22 cellular contexts compared by ENCODE assay signal in genomic region chr10:119523916-119524719, GRCh38. TPM values are rescaled to one million over a fixed set of nuclear protein-coding genes. Genes with fewer than 3 reads are reported as not detected.
DNase-seq lines count a peak whose midpoint lies in the region; ATAC-seq and TF ChIP-seq lines count a peak whose summit lies in the region.
"Had no signal": no experiment of that assay in that cellular context is flagged by ENCODE, and none has a peak within 500 bp of the region (broad histone marks: within the 10 kb centered on the region; RNA-seq: fewer than 3 reads in every experiment).

No MANE protein-coding gene starts in this region.

- POLR2A ChIA-PET in CD4-positive, alpha-beta T cell (lab: Charles Lee) = interaction anchor here (1.0 kb wide), 1 partner anchor 12 kb away, joined by 4 read pairs; no protein-coding TSS in a partner anchor
- POLR2A ChIA-PET in CD8-positive, alpha-beta memory T cell (lab: Charles Lee) = no interaction called here
- POLR2A ChIA-PET in WTC11 (lab: Charles Lee) = no interaction called here

- H3K4me1 ChIP-seq in CD8-positive, alpha-beta memory T cell (ENCODE audit: insufficient read depth, low read length) = peaks cover 31% of the 10 kb centered on the region
- peaks cover 0 to 31% (median 0%) of the 10 kb centered on the region in 3 donors for H3K4me1 ChIP-seq in gastroesophageal sphincter
- H3K4me1 ChIP-seq: upper lobe of right lung had no signal

- H3K4me3 Mint-ChIP-seq in CD4-positive, alpha-beta T cell = no peak overlapping the region
- H3K4me3 Mint-ChIP-seq in CD8-positive, alpha-beta memory T cell = peak overlapping the region in 1 of 7 donors; percentile 24
- H3K4me3 Mint-ChIP-seq in WTC11 = no peak overlapping the region
- H3K4me3 Mint-ChIP-seq: neural progenitor cell; T-helper 1 cell treated with Interleukin-12 subunit alpha and Interleukin-12 subunit beta and Interleukin-4 antibody, amounts not matched to agents 30 μg/mL and 1 μg/mL, for 36 hours had no signal

- H3K9me3 Mint-ChIP-seq in CD4-positive, alpha-beta T cell = no peaks in the 10 kb centered on the region
- H3K9me3 Mint-ChIP-seq in CD8-positive, alpha-beta memory T cell = no peaks in the 10 kb centered on the region
- H3K9me3 Mint-ChIP-seq in WTC11 = no peaks in the 10 kb centered on the region
- H3K9me3 Mint-ChIP-seq: neural progenitor cell; T-helper 1 cell treated with Interleukin-12 subunit alpha and Interleukin-12 subunit beta and Interleukin-4 antibody, amounts not matched to agents 30 μg/mL and 1 μg/mL, for 36 hours had no signal

- TF ChIP-seq EP300 in gastroesophageal sphincter (IDR thresholded peaks at IDR 0.05) = no peak

- H3K4me1 Mint-ChIP-seq in CD4-positive, alpha-beta T cell (ENCODE audit: low read depth) = peaks cover 66% of the 10 kb centered on the region
- H3K4me1 Mint-ChIP-seq in CD8-positive, alpha-beta memory T cell = peaks cover 19 to 41% (median 37%) of the 10 kb centered on the region in 3 donors
- H3K4me1 Mint-ChIP-seq in WTC11 = peaks cover 8% of the 10 kb centered on the region; the same call in 1 of the 2 replicates

- no peak for DNase-seq in CD4-positive, alpha-beta T cell
- no peak for DNase-seq in CD8-positive, alpha-beta memory T cell
- DNase-seq in WTC11 (ENCODE audit: low spot score) (no peak), Right ventricle myocardium superior (no peak), NCI-H774 (lab: John Stamatoyannopoulos, UW) (no peak)
- DNase-seq in effector CD4-positive, alpha-beta T cell = no peak
- DNase-seq: activated CD4-positive, alpha-beta T cell treated with anti-CD3 and anti-CD28 coated beads for 4 hours; DMS53; GDM1; heart left ventricle; KG1; NCI-H1694; NCI-H2171; NCI-H524; upper lobe of right lung had no signal

- 88 to 100% methylated on average over 1 to 8 of the region's 19 CpGs for WGBS in gastroesophageal sphincter (ENCODE audit: low coverage in 1 of 2), 2 donors

- H3K27ac Mint-ChIP-seq in CD4-positive, alpha-beta T cell = peak overlapping the region; percentile 98
- H3K27ac Mint-ChIP-seq in CD8-positive, alpha-beta memory T cell = peak overlapping the region in 6 of 8 donors; percentile 11 to 76 (median 36)
- H3K27ac Mint-ChIP-seq in WTC11 = peak overlapping the region; percentile 30; the same call in 1 of the 2 replicates
- H3K27ac Mint-ChIP-seq: neural progenitor cell; T-helper 1 cell treated with Interleukin-12 subunit alpha and Interleukin-12 subunit beta and Interleukin-4 antibody, amounts not matched to agents 30 μg/mL and 1 μg/mL, for 36 hours had no signal

- H3K27me3 Mint-ChIP-seq in CD4-positive, alpha-beta T cell = no peaks in the 10 kb centered on the region
- no peaks in the 10 kb centered on the region for H3K27me3 Mint-ChIP-seq in CD8-positive, alpha-beta memory T cell
- no peaks in the 10 kb centered on the region for H3K27me3 Mint-ChIP-seq in WTC11 (ENCODE audit: low read depth)

- H3K4me3 ChIP-seq in CD8-positive, alpha-beta memory T cell (ENCODE audit: low read length) = no peak overlapping the region
- H3K4me3 ChIP-seq in gastroesophageal sphincter = no peak overlapping the region
- H3K4me3 ChIP-seq: cardiac muscle cell, heart left ventricle, lung, neural progenitor cell, SJSA1, upper lobe of right lung had no signal

- H3K9me3 ChIP-seq in CD4-positive, alpha-beta T cell (ENCODE audit: control insufficient read depth, low read length) = no peaks in the 10 kb centered on the region
- no peaks in the 10 kb centered on the region for H3K9me3 ChIP-seq in CD8-positive, alpha-beta memory T cell (ENCODE audit: low read length)
- no peaks in the 10 kb centered on the region for H3K9me3 ChIP-seq in gastroesophageal sphincter
- H3K9me3 ChIP-seq: heart left ventricle, SJSA1, upper lobe of right lung had no signal

- no peak for TF ChIP-seq CTCF in CD4-positive, alpha-beta T cell (IDR thresholded peaks at IDR 0.05)
- TF ChIP-seq CTCF in WTC11 (IDR thresholded peaks at IDR 0.05) (no peak), gastroesophageal sphincter (IDR thresholded peaks at IDR 0.05) (no peak)

- peaks cover 87% of the 10 kb centered on the region for H3K36me3 Mint-ChIP-seq in CD4-positive, alpha-beta T cell (ENCODE audit: low read depth)
- peaks cover 1 to 71% (median 4%) of the 10 kb centered on the region in 3 donors for H3K36me3 Mint-ChIP-seq in CD8-positive, alpha-beta memory T cell
- H3K36me3 Mint-ChIP-seq in WTC11 = no peaks in the 10 kb centered on the region
- H3K36me3 Mint-ChIP-seq: neural progenitor cell had no signal

- H3K36me3 ChIP-seq in CD8-positive, alpha-beta memory T cell (ENCODE audit: insufficient read depth, low read length) = peaks cover 22% of the 10 kb centered on the region
- peaks cover 0 to 29% of the 10 kb centered on the region in 2 donors for H3K36me3 ChIP-seq in gastroesophageal sphincter
- H3K36me3 ChIP-seq: cardiac muscle cell, neural progenitor cell, upper lobe of right lung had no signal

- no peak for ATAC-seq in CD4-positive, alpha-beta T cell (ENCODE audit: poor library complexity)
- ATAC-seq in WTC11 (no peak), gastroesophageal sphincter (peak; percentile 6), HG03342 (IDR thresholded peaks at IDR 0.05; ENCODE audit: unreplicated experiment) (no peak), Right ventricle myocardium superior (ENCODE audit: poor library complexity) (no peak)
- ATAC-seq: heart left ventricle had no signal

- intact Hi-C loops in CD4-positive, alpha-beta T cell (cut with DNase I, micrococcal nuclease) = no loop called here
- intact Hi-C loops in Right ventricle myocardium superior (cut with DNase I) = no loop called here

- CTCF ChIA-PET in CD4-positive, alpha-beta T cell (lab: Charles Lee) = interaction anchor here (1.1 kb wide), 1 partner anchor 19 kb away, joined by 5 read pairs; the partner anchor contains the start of gene RGS10
- CTCF ChIA-PET in CD8-positive, alpha-beta memory T cell (lab: Charles Lee) = interaction anchor here (1.0 to 11.1 kb wide), 2 partner anchors 16 to 79 kb away, joined by 4 to 83 read pairs; partner anchors contain the start of gene RGS10
- CTCF ChIA-PET in WTC11 (lab: Charles Lee) = interaction anchor here (0.5 to 1.2 kb wide), 2 partner anchors 316 to 326 kb away, joined by 3 read pairs; no protein-coding TSS in a partner anchor

- no peaks in the 10 kb centered on the region for H3K27me3 ChIP-seq in CD4-positive, alpha-beta T cell (ENCODE audit: control insufficient read depth, insufficient read depth, low read length)
- H3K27me3 ChIP-seq in CD8-positive, alpha-beta memory T cell (ENCODE audit: insufficient read depth, low read length, poor library complexity, severe bottlenecking) = no peaks in the 10 kb centered on the region
- H3K27me3 ChIP-seq in gastroesophageal sphincter = no peaks in the 10 kb centered on the region
- H3K27me3 ChIP-seq: cardiac muscle cell, heart left ventricle, neural progenitor cell, SJSA1, upper lobe of right lung had no signal

- TF ChIP-seq POLR2A in gastroesophageal sphincter (IDR thresholded peaks at IDR 0.05) = no peak

- H3K27ac ChIP-seq in CD4-positive, alpha-beta T cell (ENCODE audit: low read depth, low read length) = no peak overlapping the region
- no peak overlapping the region for H3K27ac ChIP-seq in CD8-positive, alpha-beta memory T cell (ENCODE audit: low read depth, low read length)
- no peak overlapping the region for H3K27ac ChIP-seq in gastroesophageal sphincter
- H3K27ac ChIP-seq: cardiac muscle cell, heart left ventricle, neural progenitor cell, SJSA1, upper lobe of right lung had no signal

TF ChIP-seq in WTC11, 78 proteins besides CTCF, POLR2A, EP300 and RAD21:
- TF ChIP-seq ZNF317 (CRISPR knock-in tag; IDR thresholded peaks at IDR 0.05; ENCODE audit: borderline replicate concordance, low read depth) (no peak), NR2C2 (CRISPR knock-in tag; IDR thresholded peaks at IDR 0.05) (no peak), ZNF138 (CRISPR knock-in tag; conservative IDR thresholded peaks at IDR 0.05) (no peak), ERG (CRISPR knock-in tag; IDR thresholded peaks at IDR 0.05) (no peak)

RNA-seq across cellular contexts. Expression of gene RGS10, which starts 18.4 kb away (rescaled TPM):
- 100 to 1,000 TPM; 132 to 134 TPM for total RNA-seq in CD4-positive, alpha-beta T cell
- total RNA-seq in CD8-positive, alpha-beta memory T cell = 100 to 1,000 TPM; 127 to 130 TPM
- 182 TPM for polyA plus RNA-seq in CD8-positive, alpha-beta memory T cell
- total RNA-seq in WTC11 (2021) (21.6 to 23.1 TPM (median 22.6 TPM) in 3 replicates), gastroesophageal sphincter (10 to 100 TPM; 18.1 to 48.5 (median 33.4) TPM), Right ventricle myocardium superior (4.8 TPM)

Comparison
In these comparisons a context has a peak if more than half of its experiments do, and no peak if none do; other contexts are left out.
1. H3K27ac Mint-ChIP-seq: peak in every context shown above with its lines; median percentile 98 in CD4-positive, alpha-beta T cell; 36 in CD8-positive, alpha-beta memory T cell; 30 in WTC11.